11 cellular contexts compared by ENCODE assay signal in the genomic region with DNA sequence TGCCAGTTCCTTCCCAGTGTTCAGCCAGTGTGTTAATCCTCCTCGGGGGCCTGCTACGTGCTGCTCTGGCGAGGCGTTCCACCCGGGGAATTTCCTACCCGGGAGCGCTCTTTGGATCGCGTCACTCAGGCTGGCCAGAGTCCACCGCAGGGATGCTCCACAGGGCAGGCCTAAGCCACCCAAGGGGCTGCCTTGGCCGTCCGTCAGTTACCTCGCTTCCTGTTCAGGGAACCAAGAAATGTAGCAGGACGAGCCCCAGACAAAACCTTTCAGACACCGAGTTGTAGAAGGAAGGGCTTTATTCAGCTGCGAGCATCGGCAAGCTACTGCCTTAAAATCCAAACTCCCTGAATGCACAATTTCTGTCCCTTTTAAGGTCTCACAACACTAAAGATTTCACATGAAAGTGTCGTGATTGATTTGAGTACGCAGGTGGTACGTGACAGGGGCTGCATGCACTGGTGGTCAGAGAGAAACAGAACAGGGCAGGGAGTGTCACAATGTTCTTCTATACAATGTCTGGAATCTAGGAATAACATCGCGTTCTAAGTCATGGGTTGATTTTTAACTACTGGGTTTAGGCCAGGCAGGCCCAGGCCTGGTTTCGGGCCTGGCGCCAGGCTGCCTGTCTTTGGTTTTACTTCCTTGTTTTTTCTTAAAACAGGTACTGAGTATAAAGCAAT. TPM values are rescaled to one million over a fixed set of nuclear protein-coding genes. Genes with fewer than 3 reads are reported as not detected.
DNase-seq lines count a peak whose midpoint lies in the region; ATAC-seq, FAIRE-seq and TF ChIP-seq lines count a peak whose summit lies in the region.
"Had no signal": no experiment of that assay in that cellular context is flagged by ENCODE, and none has a peak within 500 bp of the region (broad histone marks: within the 10 kb centered on the region; RNA-seq: fewer than 3 reads in every experiment).

No MANE protein-coding gene starts in this region.

- H3K4me1 Mint-ChIP-seq in CD4-positive, alpha-beta memory T cell: peaks cover 0 to 4% (median 0%) of the 10 kb centered on the region in 4 donors

- CTCF ChIA-PET in CD4-positive, alpha-beta memory T cell (lab: Charles Lee; ENCODE audit: partially characterized antibody): no interaction called here

- peak; percentile 83 for FAIRE-seq in GM19239 (lab: Jason Lieb, UNC)
- no peak for FAIRE-seq in small intestine (lab: Jason Lieb, UNC)

- DNase-seq in GM19239 (ENCODE audit: insufficient read length, low spot score) (no peak), breast epithelium (ENCODE audit: low spot score in 2 of 2) (peak in 1 of 2 donors; percentile 79), left kidney (ENCODE audit: low read depth, low spot score) (peak; percentile 42), small intestine (peak; percentile 91), NCI-H82 (lab: John Stamatoyannopoulos, UW) (no peak)
- DNase-seq in CD4-positive, alpha-beta memory T cell: no peak
- DNase-seq in activated naive CD4-positive, alpha-beta T cell treated with Interleukin-2 at 50 U/mL for 16 hours: no peak
- DNase-seq: COR-L47; KG1; stimulated activated CD4-positive, alpha-beta T cell treated with anti-CD3 and anti-CD28 coated beads, Interleukin-1b, Interleukin-23, amount 100 ng/mL, for 48 hours had no signal

- no peak overlapping the region for H3K4me3 Mint-ChIP-seq in CD4-positive, alpha-beta memory T cell

- no peak for TF ChIP-seq CTCF in breast epithelium (IDR thresholded peaks at IDR 0.05)

- peak overlapping the region in 2 of 3 donors; percentile 30 to 57 for H3K4me3 ChIP-seq in breast epithelium
- peak overlapping the region; percentile 12 to 55 for H3K4me3 ChIP-seq in small intestine (ENCODE audit: low read depth in 1 of 2, low read length in 2 of 2)
- H3K4me3 ChIP-seq in CD4-positive, alpha-beta memory T cell (ENCODE audit: low read length in 2 of 2): no peak overlapping the region

- no peaks in the 10 kb centered on the region for H3K9me3 Mint-ChIP-seq in CD4-positive, alpha-beta memory T cell

- no peaks in the 10 kb centered on the region for H3K27me3 Mint-ChIP-seq in CD4-positive, alpha-beta memory T cell

- peak overlapping the region; percentile 90 to 92 for H3K27ac ChIP-seq in breast epithelium
- H3K27ac ChIP-seq in small intestine (ENCODE audit: low read depth in 1 of 2, low read length in 1 of 2): peak overlapping the region; percentile 68 to 96
- H3K27ac ChIP-seq in CD4-positive, alpha-beta memory T cell (ENCODE audit: low read depth, low read length): no peak overlapping the region

- peak overlapping the region in 3 of 7 donors; percentile 13 to 70 (median 25) for H3K27ac Mint-ChIP-seq in CD4-positive, alpha-beta memory T cell

- no peaks in the 10 kb centered on the region for H3K27me3 ChIP-seq in breast epithelium
- no peaks in the 10 kb centered on the region for H3K27me3 ChIP-seq in small intestine (ENCODE audit: control insufficient read depth in 2 of 2, insufficient read depth in 2 of 2, low read length in 2 of 2)
- no peaks in the 10 kb centered on the region for H3K27me3 ChIP-seq in CD4-positive, alpha-beta memory T cell (ENCODE audit: insufficient read depth, low read length)

- intact Hi-C loops in breast epithelium (cut with DNase I; ENCODE audit: low total_unique reads): no loop called here
- intact Hi-C loops in CD4-positive, alpha-beta memory T cell (cut with micrococcal nuclease): no loop called here

- H3K36me3 Mint-ChIP-seq in CD4-positive, alpha-beta memory T cell: no peaks in the 10 kb centered on the region

- H3K36me3 ChIP-seq in breast epithelium (no peaks in the 10 kb centered on the region), small intestine (ENCODE audit: control insufficient read depth in 2 of 2, insufficient read depth in 2 of 2, low read length in 2 of 2) (no peaks in the 10 kb centered on the region)
- H3K36me3 ChIP-seq in CD4-positive, alpha-beta memory T cell (ENCODE audit: insufficient read depth, low read length): no peaks in the 10 kb centered on the region

- WGBS in small intestine, 3 donors: 10 to 53% (median 36%) methylated on average over 24 of the region's 24 CpGs

- POLR2A ChIA-PET in CD4-positive, alpha-beta memory T cell (lab: Charles Lee; ENCODE audit: partially characterized antibody): no interaction called here

- ATAC-seq in GM18502 (IDR thresholded peaks at IDR 0.05; ENCODE audit: poor library complexity, unreplicated experiment): no peak

- H3K9me3 ChIP-seq in breast epithelium (no peaks in the 10 kb centered on the region), small intestine (ENCODE audit: control insufficient read depth, low read depth) (no peaks in the 10 kb centered on the region)
- no peaks in the 10 kb centered on the region for H3K9me3 ChIP-seq in CD4-positive, alpha-beta memory T cell (ENCODE audit: control insufficient read depth in 1 of 2, low read length in 2 of 2)

- TF ChIP-seq POLR2A in breast epithelium (IDR thresholded peaks at IDR 0.05): no peak

- H3K4me1 ChIP-seq in breast epithelium (no peaks in the 10 kb centered on the region), small intestine (ENCODE audit: control insufficient read depth in 2 of 2, insufficient read depth in 1 of 2, low read depth in 1 of 2, low read length in 1 of 2) (no peaks in the 10 kb centered on the region)
- no peaks in the 10 kb centered on the region for H3K4me1 ChIP-seq in CD4-positive, alpha-beta memory T cell (ENCODE audit: insufficient read depth, low read length)

RNA-seq across cellular contexts. Expression of a gene that starts 15.7 kb away (rescaled TPM):
- total RNA-seq in breast epithelium: 1 to 10 TPM in 1 of 3 donors, under 1 TPM in 2; 0.64 to 4.5 (median 0.98) TPM
- polyA plus RNA-seq in small intestine: 10 to 100 TPM in 2 of 3 donors, 1 to 10 TPM in 1; 8.7 to 32.0 (median 28.1) TPM
- not detected for total RNA-seq in CD4-positive, alpha-beta memory T cell
- not detected for polyA plus RNA-seq in CD4-positive, alpha-beta memory T cell

RNA-seq across cellular contexts. Expression of a gene that starts 27.8 kb away (rescaled TPM):
- total RNA-seq in breast epithelium: 1 to 10 TPM; 2.3 to 8.5 (median 6.1) TPM
- polyA plus RNA-seq in small intestine: 10 to 100 TPM in 1 of 3 donors, 1 to 10 TPM in 2; 1.8 to 12.8 (median 2.2) TPM
- total RNA-seq in CD4-positive, alpha-beta memory T cell: 1 to 10 TPM; 9.0 to 9.9 TPM
- 1 to 10 TPM; 6.2 to 6.8 TPM for polyA plus RNA-seq in CD4-positive, alpha-beta memory T cell

RNA-seq across cellular contexts. Expression of a gene that starts 28.6 kb away (rescaled TPM):
- total RNA-seq in breast epithelium: 10 to 100 TPM; 10.9 to 17.1 (median 17.0) TPM
- 10 to 100 TPM; 13.2 to 29.0 (median 15.0) TPM for polyA plus RNA-seq in small intestine
- total RNA-seq in CD4-positive, alpha-beta memory T cell: 10 to 100 TPM; 29.8 to 30.5 TPM
- 1 to 10 TPM; 3.4 to 8.0 TPM for polyA plus RNA-seq in CD4-positive, alpha-beta memory T cell

RNA-seq across cellular contexts. Expression of a gene that starts 47.3 kb away (rescaled TPM):
- not detected for total RNA-seq in breast epithelium
- not detected for polyA plus RNA-seq in small intestine
- not detected for total RNA-seq in CD4-positive, alpha-beta memory T cell
- not detected for polyA plus RNA-seq in CD4-positive, alpha-beta memory T cell

Comparison
In these comparisons a context has a peak if more than half of its experiments do, and no peak if none do; other contexts are left out.
1. DNase-seq: peak in left kidney (single experiment) and small intestine (single experiment); none in GM19239 (single experiment), NCI-H82 (single experiment), CD4-positive, alpha-beta memory T cell (0 of 5) and activated naive CD4-positive, alpha-beta T cell treated with Interleukin-2 at 50 U/mL for 16 hours (single experiment).
2. H3K4me3 ChIP-seq: peak in breast epithelium (2 of 3) and small intestine (2 of 2); none in CD4-positive, alpha-beta memory T cell (0 of 2).